In the genomic region with DNA sequence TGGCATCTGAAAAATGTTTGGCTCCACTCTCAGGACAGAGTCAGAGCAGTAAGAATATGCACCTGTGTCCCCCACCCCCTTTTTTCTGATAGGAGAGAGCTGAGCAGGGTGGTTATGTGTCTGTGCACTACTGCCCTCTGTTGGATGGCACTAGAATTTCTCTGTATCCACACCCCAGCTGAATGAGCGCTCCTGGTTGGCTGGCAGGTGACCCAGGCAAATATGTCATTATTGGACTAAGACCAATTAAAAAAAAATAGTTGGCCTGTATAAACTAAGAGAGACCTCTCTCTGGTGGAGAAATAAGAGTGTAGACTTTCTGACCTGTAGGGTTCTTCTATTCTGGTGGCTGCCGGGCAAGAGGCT, we compare ENCODE assay signal across 8 cellular contexts.
DNase-seq lines count a peak whose midpoint lies in the region; ATAC-seq, FAIRE-seq and TF ChIP-seq lines count a peak whose summit lies in the region.

No MANE protein-coding gene starts in this region.

- H3K27ac ChIP-seq in parathyroid adenoma (no peak overlapping the region), spleen (no peak overlapping the region)

- no peaks in the 10 kb centered on the region for H3K9me3 ChIP-seq in parathyroid adenoma (ENCODE audit: control insufficient read depth, low read length)
- H3K9me3 ChIP-seq in spleen, result no peaks in the 10 kb centered on the region

- H3K4me3 ChIP-seq in foreskin fibroblast (ENCODE audit: low read depth in 1 of 2, low read length in 2 of 2), result no peak overlapping the region
- H3K4me3 ChIP-seq in parathyroid adenoma (ENCODE audit: low read depth, low read length), result no peak overlapping the region
- no peak overlapping the region for H3K4me3 ChIP-seq in spleen

- no peak for TF ChIP-seq POLR2A in GM12891 (IDR thresholded peaks at IDR 0.05; ENCODE audit: low read depth, low read length)
- no peak for TF ChIP-seq POLR2A in spleen (IDR thresholded peaks at IDR 0.05)

- no peak overlapping the region for H2AFZ ChIP-seq in parathyroid adenoma

- H3K9ac ChIP-seq in parathyroid adenoma, result no peak overlapping the region

- WGBS in spleen, 5 donors, result 33 to 46% (median 42%) methylated on average over 2 of the region's 2 CpGs

- no peak overlapping the region for H3K4me2 ChIP-seq in parathyroid adenoma (ENCODE audit: low read length)

- H3K4me1 ChIP-seq in parathyroid adenoma (no peaks in the 10 kb centered on the region), spleen (no peaks in the 10 kb centered on the region)

- H3K27me3 ChIP-seq in parathyroid adenoma (ENCODE audit: control insufficient read depth, insufficient read depth, low read length) (no peaks in the 10 kb centered on the region), spleen (replicated peaks in 1 of 7) (peaks cover 0 to 49% (median 0%) of the 10 kb centered on the region in 7 donors)

- FAIRE-seq in GM12891 (lab: Jason Lieb, UNC), result peak; percentile 16

- H3K36me3 ChIP-seq in parathyroid adenoma (ENCODE audit: control insufficient read depth, insufficient read depth, low read length) (no peaks in the 10 kb centered on the region), spleen (no peaks in the 10 kb centered on the region)

- no peaks in the 10 kb centered on the region for H3K79me2 ChIP-seq in parathyroid adenoma

- intact Hi-C loops in spleen (cut with DNase I; ENCODE audit: low total_unique reads), result no loop called here

- peak; percentile 58 for ATAC-seq in HG02870 (IDR thresholded peaks at IDR 0.05; ENCODE audit: unreplicated experiment)

- TF ChIP-seq CTCF in foreskin fibroblast (IDR thresholded peaks at IDR 0.05; ENCODE audit: low read depth, low read length) (peak; percentile 51), parathyroid adenoma (IDR thresholded peaks at IDR 0.05) (peak; percentile 20), spleen (IDR thresholded peaks at IDR 0.05 in 8 of 11, conservative IDR thresholded peaks at IDR 0.05 in 3 of 11) (peak in 2 of 11 experiments; percentile 15 to 17)

- DNase-seq in AG08395 (ENCODE audit: low spot score) (peak; percentile 31), GM12891 (ENCODE audit: insufficient read length, low spot score) (peak; percentile 34), NCI-H187 treated with DMSO at 0.1 percent for 48 hours (lab: John Stamatoyannopoulos, UW) (peak; percentile 71), UCSD-AML1 (lab: John Stamatoyannopoulos, UW; ENCODE audit: unreplicated experiment) (peak; percentile 8), foreskin fibroblast (peak in 1 of 2 donors; percentile 23), spleen (no peak)

TF ChIP-seq in GM12891, 5 proteins besides CTCF, POLR2A, EP300 and RAD21:
- TF ChIP-seq POLR2AphosphoS5 (IDR thresholded peaks at IDR 0.05; ENCODE audit: low read depth, low read length), result no peak
- TF ChIP-seq TAF1 (IDR thresholded peaks at IDR 0.05; ENCODE audit: low read depth, low read length), result no peak
- no peak for TF ChIP-seq POU2F2 (IDR thresholded peaks at IDR 0.05; ENCODE audit: low read depth, low read length)
- TF ChIP-seq PAX5 (IDR thresholded peaks at IDR 0.05; ENCODE audit: insufficient read depth, low read length, severe bottlenecking), result no peak
- no peak for TF ChIP-seq SPI1 (IDR thresholded peaks at IDR 0.05; ENCODE audit: low read depth, low read length)
